In genomic region chr1:98797506-98797905, GRCh38 we compare ENCODE assay signal across 31 cellular contexts.
"Had no signal": no experiment of that assay in that cellular context is flagged by ENCODE, and none has a peak within 500 bp of the region (broad histone marks: within the 10 kb centered on the region; RNA-seq: fewer than 3 reads in every experiment).

No MANE protein-coding gene starts in this region.

- H3K9me3 Mint-ChIP-seq: activated naive CD4-positive, alpha-beta T cell treated with anti-CD3 and anti-CD28 coated beads, Interleukin-2, amount 10 ng/mL, durations not matched to agents 7 days and 5 days; activated naive CD8-positive, alpha-beta T cell treated with anti-CD3 and anti-CD28 coated beads, Interleukin-2, amount 50 U/mL, for 24 hours; activated T-helper 1 cell treated with anti-CD3 and anti-CD28 coated beads, Interleukin-12 subunit alpha, Interleukin-12 subunit beta, Interleukin-2, Interleukin-4 antibody, amounts not matched to agents 30 ng/mL and 10 ng/mL and 1 ng/mL, durations not matched to agents 14 hours and 24 hours and 36 hours; mesothelial cell of epicardium; naive B cell; stimulated activated naive CD8-positive, alpha-beta T cell treated with anti-CD3 and anti-CD28 coated beads, Interleukin-15, Interleukin-2, amounts not matched to agents 100 ng/mL and 50 ng/mL, for 24 hours; type B pancreatic cell had no signal

- H3K4me3 ChIP-seq: colonic mucosa, gastrocnemius medialis, hepatocyte, pancreas, prostate gland, skin epidermis, uterus had no signal

- ATAC-seq: activated CD4-positive, alpha-beta T cell treated with anti-CD3 and anti-CD28 coated beads for 36 hours; activated naive CD8-positive, alpha-beta T cell treated with anti-CD3 and anti-CD28 coated beads, Interleukin-2, amount 50 U/mL, for 24 hours; gastrocnemius medialis; left colon; pancreas; sciatic nerve had no signal

- H3K27me3 ChIP-seq: colonic mucosa, gastrocnemius medialis, hepatocyte, pancreas, uterus had no signal

- H3K4me1 ChIP-seq: colonic mucosa, gastrocnemius medialis, pancreas, prostate gland, uterus had no signal

- H3K36me3 ChIP-seq: colonic mucosa, gastrocnemius medialis, pancreas, prostate gland, uterus had no signal

- H3K36me3 Mint-ChIP-seq: activated naive CD4-positive, alpha-beta T cell treated with anti-CD3 and anti-CD28 coated beads, Interleukin-2, amount 10 ng/mL, durations not matched to agents 7 days and 5 days; mesothelial cell of epicardium; naive B cell; type B pancreatic cell had no signal

- DNase-seq: activated CD4-positive, alpha-beta T cell treated with anti-CD3 and anti-CD28 coated beads for 36 hours; activated CD4-positive, CD25-positive, alpha-beta regulatory T cell; activated CD8-positive, alpha-beta memory T cell treated with anti-CD3 and anti-CD28 coated beads for 24 hours; activated gamma-delta T cell; activated naive CD4-positive, alpha-beta T cell treated with anti-CD3 and anti-CD28 coated beads, Interleukin-2, amount 10 ng/mL, durations not matched to agents 7 days and 5 days; activated naive CD8-positive, alpha-beta T cell treated with anti-CD3 and anti-CD28 coated beads, Interleukin-2, amount 50 U/mL, for 24 hours; amygdala; colonic mucosa; effector CD8-positive, alpha-beta T cell; gastrocnemius medialis; glutamatergic neuron; kidney; left colon; mammary epithelial cell; naive B cell; nucleus accumbens; pancreas; retina; stimulated activated CD4-positive, alpha-beta T cell treated with anti-CD3 and anti-CD28 coated beads, Interleukin-12 subunit alpha, Interleukin-12 subunit beta, amount 100 ng/mL, for 4 hours; stimulated activated CD4-positive, alpha-beta T cell treated with anti-CD3 and anti-CD28 coated beads, Interleukin-4, amount 100 ng/mL, for 1 hour; substantia nigra; uterus had no signal

- H3K4me3 Mint-ChIP-seq: activated CD4-positive, alpha-beta T cell treated with anti-CD3 and anti-CD28 coated beads for 36 hours; activated naive CD4-positive, alpha-beta T cell treated with anti-CD3 and anti-CD28 coated beads, Interleukin-2, amount 10 ng/mL, durations not matched to agents 7 days and 5 days; activated naive CD8-positive, alpha-beta T cell treated with anti-CD3 and anti-CD28 coated beads, Interleukin-2, amount 50 U/mL, for 24 hours; activated T-helper 1 cell treated with anti-CD3 and anti-CD28 coated beads, Interleukin-12 subunit alpha, Interleukin-12 subunit beta, Interleukin-2, Interleukin-4 antibody, amounts not matched to agents 30 ng/mL and 10 ng/mL and 1 ng/mL, durations not matched to agents 14 hours and 24 hours and 36 hours; mesothelial cell of epicardium; naive B cell; neural crest cell; stimulated activated naive CD8-positive, alpha-beta T cell treated with anti-CD3 and anti-CD28 coated beads, Interleukin-15, Interleukin-2, amounts not matched to agents 100 ng/mL and 50 ng/mL, for 24 hours; type B pancreatic cell had no signal

- H3K27ac ChIP-seq: colonic mucosa, gastrocnemius medialis, hepatocyte, pancreas, prostate gland, skin epidermis, uterus had no signal

- H3K27me3 Mint-ChIP-seq: activated CD4-positive, alpha-beta T cell treated with anti-CD3 and anti-CD28 coated beads for 36 hours; activated naive CD8-positive, alpha-beta T cell treated with anti-CD3 and anti-CD28 coated beads, Interleukin-2, amount 50 U/mL, for 24 hours; stimulated activated naive CD8-positive, alpha-beta T cell treated with anti-CD3 and anti-CD28 coated beads, Interleukin-15, Interleukin-2, amounts not matched to agents 100 ng/mL and 50 ng/mL, for 24 hours had no signal

- H3K9me3 ChIP-seq: colonic mucosa, gastrocnemius medialis, pancreas, prostate gland, uterus had no signal

- H3K27ac Mint-ChIP-seq: activated CD4-positive, alpha-beta T cell treated with anti-CD3 and anti-CD28 coated beads for 36 hours; activated naive CD4-positive, alpha-beta T cell treated with anti-CD3 and anti-CD28 coated beads, Interleukin-2, amount 10 ng/mL, durations not matched to agents 7 days and 5 days; activated naive CD8-positive, alpha-beta T cell treated with anti-CD3 and anti-CD28 coated beads, Interleukin-2, amount 50 U/mL, for 24 hours; activated T-helper 1 cell treated with anti-CD3 and anti-CD28 coated beads, Interleukin-12 subunit alpha, Interleukin-12 subunit beta, Interleukin-2, Interleukin-4 antibody, amounts not matched to agents 30 ng/mL and 10 ng/mL and 1 ng/mL, durations not matched to agents 14 hours and 24 hours and 36 hours; mesothelial cell of epicardium; stimulated activated naive CD8-positive, alpha-beta T cell treated with anti-CD3 and anti-CD28 coated beads, Interleukin-15, Interleukin-2, amounts not matched to agents 100 ng/mL and 50 ng/mL, for 24 hours; type B pancreatic cell had no signal

- FAIRE-seq: kidney, pancreas had no signal

- H3K4me1 Mint-ChIP-seq: mesothelial cell of epicardium, neural crest cell had no signal
